32 cellular contexts compared by ENCODE assay signal in the genomic region with DNA sequence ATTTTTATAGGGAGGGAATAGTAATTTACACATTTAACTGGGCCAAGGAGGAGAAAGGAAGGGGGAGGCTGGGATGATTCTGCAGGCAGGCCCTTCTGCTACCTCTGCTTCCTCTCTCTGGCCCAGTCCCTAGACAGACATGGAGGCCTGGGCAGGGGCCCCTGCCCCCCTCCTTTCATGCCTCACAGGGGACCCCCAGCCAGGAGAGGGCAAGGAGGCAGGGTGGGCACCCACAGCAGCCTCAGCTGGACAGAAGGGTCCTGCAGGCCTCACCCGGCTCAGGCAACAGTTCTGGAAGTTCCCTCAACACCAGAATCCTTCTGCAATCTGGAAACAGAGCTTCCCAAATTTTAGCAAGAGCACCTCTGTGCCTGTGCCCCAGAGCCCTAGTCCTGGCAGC. TPM values are rescaled to one million over a fixed set of nuclear protein-coding genes. Genes with fewer than 3 reads are reported as not detected.
A peak's percentile ranks its signal among the peaks of the same experiment; 100 is the strongest.
DNase-seq lines count a peak whose midpoint lies in the region; ATAC-seq, FAIRE-seq and TF ChIP-seq lines count a peak whose summit lies in the region.
"Had no signal": no experiment of that assay in that cellular context is flagged by ENCODE, and none has a peak within 500 bp of the region (broad histone marks: within the 10 kb centered on the region; RNA-seq: fewer than 3 reads in every experiment).

No MANE protein-coding gene starts in this region.

- H3K9ac ChIP-seq in NT2/D1 (ENCODE audit: insufficient read length, low read depth): peak overlapping the region; percentile 46

- H3K27ac ChIP-seq in A549: peak overlapping the region in 1 of 2 experiments; percentile 90; a peak in 3 of 6 replicates
- no peak overlapping the region for H3K27ac ChIP-seq in pancreas
- H3K27ac ChIP-seq: testis had no signal

- POLR2A ChIA-PET in A549 (lab: Yijun Ruan, JAX): no interaction called here

- H3K4me1 ChIP-seq in A549 (peaks cover 26% of the 10 kb centered on the region), NT2/D1 (ENCODE audit: insufficient read depth, insufficient read length) (peaks cover 9% of the 10 kb centered on the region), pancreas (peaks cover 0 to 11% (median 0%) of the 10 kb centered on the region in 3 donors)

- no peak overlapping the region for H3K27ac Mint-ChIP-seq in endothelial cell (ENCODE audit: unreplicated experiment)
- H3K27ac Mint-ChIP-seq in nephron progenitor cell: no peak overlapping the region
- H3K27ac Mint-ChIP-seq in natural killer cell: no peak overlapping the region
- H3K27ac Mint-ChIP-seq: activated B cell treated with CpG ODN at 0.5 μM for 24 hours; activated CD4-positive, alpha-beta memory T cell treated with anti-CD3 and anti-CD28 coated beads, Interleukin-2, amount 10 ng/mL, durations not matched to agents 7 days and 5 days; activated naive CD8-positive, alpha-beta T cell; T-helper 2 cell treated with Interferon-gamma antibody and Interleukin-4, amounts not matched to agents 5 μg/mL and 100 μg/mL, for 36 hours had no signal

- peak overlapping the region; percentile 98 for H3K4me2 ChIP-seq in A549

- CTCF ChIA-PET in A549 (lab: Yijun Ruan, JAX): interaction anchor here (0.9 to 11.0 kb wide), 7 partner anchors 12 to 267 kb away, joined by 3 to 331 read pairs (median 53); no protein-coding TSS in a partner anchor

- no peaks in the 10 kb centered on the region for H3K9me3 Mint-ChIP-seq in endothelial cell (ENCODE audit: unreplicated experiment)
- no peaks in the 10 kb centered on the region for H3K9me3 Mint-ChIP-seq in nephron progenitor cell
- H3K9me3 Mint-ChIP-seq in natural killer cell: no peaks in the 10 kb centered on the region
- H3K9me3 Mint-ChIP-seq: activated B cell treated with CpG ODN at 0.5 μM for 24 hours; activated CD4-positive, alpha-beta memory T cell treated with anti-CD3 and anti-CD28 coated beads, Interleukin-2, amount 10 ng/mL, durations not matched to agents 7 days and 5 days; central memory CD8-positive, alpha-beta T cell; T-helper 2 cell treated with Interferon-gamma antibody and Interleukin-4, amounts not matched to agents 5 μg/mL and 100 μg/mL, for 36 hours had no signal

- H3K36me3 ChIP-seq in NT2/D1 (ENCODE audit: insufficient read depth, insufficient read length, low read length): no peaks in the 10 kb centered on the region
- H3K36me3 ChIP-seq in pancreas: no peaks in the 10 kb centered on the region
- H3K36me3 ChIP-seq: HAP-1 had no signal

- TF ChIP-seq POLR2A in A549 (IDR thresholded peaks at IDR 0.05; ENCODE audit: low read length): no peak

- H3K4me3 Mint-ChIP-seq in endothelial cell (ENCODE audit: unreplicated experiment) (peak overlapping the region; percentile 75), nephron progenitor cell (peak overlapping the region; percentile 67), natural killer cell (no peak overlapping the region)
- H3K4me3 Mint-ChIP-seq: activated B cell treated with CpG ODN at 0.5 μM for 24 hours; activated CD4-positive, alpha-beta memory T cell treated with anti-CD3 and anti-CD28 coated beads, Interleukin-2, amount 10 ng/mL, durations not matched to agents 7 days and 5 days; activated naive CD8-positive, alpha-beta T cell; central memory CD8-positive, alpha-beta T cell; T-helper 2 cell treated with Interferon-gamma antibody and Interleukin-4, amounts not matched to agents 5 μg/mL and 100 μg/mL, for 36 hours had no signal

- DNase-seq in A549 (ENCODE audit: low read depth in 1 of 2, low spot score in 1 of 2): no peak
- DNase-seq in NT2/D1 (ENCODE audit: low read depth, low spot score): no peak
- DNase-seq in endothelial cell (ENCODE audit: low spot score): no peak
- DNase-seq in nephron progenitor cell: no peak
- DNase-seq in natural killer cell: no peak
- DNase-seq in activated CD4-positive, alpha-beta T cell treated with anti-CD3 and anti-CD28 coated beads, Interleukin-2, amount 50 U/mL, for 4 hours: no peak
- no peak for DNase-seq in NCI-H1694 (lab: John Stamatoyannopoulos, UW)
- no peak for DNase-seq in pancreas
- DNase-seq: activated B cell treated with CpG ODN at 0.5 μM for 24 hours; activated CD4-positive, alpha-beta memory T cell treated with anti-CD3 and anti-CD28 coated beads, Interleukin-2, amount 10 ng/mL, durations not matched to agents 7 days and 5 days; C1 segment of cervical spinal cord; hypothalamus; Karpas-422; NCI-H1048; NCI-H1930; NCI-H526 treated with DMSO at 0.1 percent for 48 hours; occipital lobe; retina; stimulated activated CD4-positive, alpha-beta T cell treated with anti-CD3 and anti-CD28 coated beads, Interleukin-12 subunit alpha, Interleukin-12 subunit beta, amount 100 ng/mL, for 4 hours; stimulated activated CD4-positive, alpha-beta T cell treated with anti-CD3 and anti-CD28 coated beads, Interleukin-4, amount 100 ng/mL, for 24 hours; stimulated activated naive CD4-positive, alpha-beta T cell; testis had no signal

- H3K4me1 Mint-ChIP-seq in endothelial cell (ENCODE audit: unreplicated experiment) (peaks cover 31% of the 10 kb centered on the region), nephron progenitor cell (peaks cover 40% of the 10 kb centered on the region), natural killer cell (peaks cover 12 to 29% of the 10 kb centered on the region in 2 donors)

- H3K27me3 ChIP-seq in NT2/D1 (ENCODE audit: insufficient read depth, insufficient read length) (peaks cover 28% of the 10 kb centered on the region), pancreas (no peaks in the 10 kb centered on the region)
- H3K27me3 ChIP-seq: testis had no signal

- WGBS in A549 (ENCODE audit: missing lambda C conversion rate): 100% methylated on average over 1 of the region's 1 CpG
- WGBS in pancreas, 2 donors: 66 to 82% methylated on average over 1 of the region's 1 CpG

- TF ChIP-seq CTCF in A549 (IDR thresholded peaks at IDR 0.05) (no peak), endothelial cell (IDR thresholded peaks at IDR 0.05; ENCODE audit: unreplicated experiment) (no peak), nephron progenitor cell (IDR thresholded peaks at IDR 0.05) (no peak), natural killer cell (IDR thresholded peaks at IDR 0.05) (no peak), pancreas (IDR thresholded peaks at IDR 0.05) (no peak)

- H3K27me3 Mint-ChIP-seq in endothelial cell (ENCODE audit: unreplicated experiment): peaks cover 14% of the 10 kb centered on the region
- H3K27me3 Mint-ChIP-seq in nephron progenitor cell (ENCODE audit: low read depth, poor library complexity): peaks cover 34% of the 10 kb centered on the region
- no peaks in the 10 kb centered on the region for H3K27me3 Mint-ChIP-seq in natural killer cell (ENCODE audit: low read depth in 2 of 2)
- H3K27me3 Mint-ChIP-seq: activated B cell treated with CpG ODN at 0.5 μM for 24 hours; activated CD4-positive, alpha-beta memory T cell treated with anti-CD3 and anti-CD28 coated beads, Interleukin-2, amount 10 ng/mL, durations not matched to agents 7 days and 5 days; activated naive CD8-positive, alpha-beta T cell; central memory CD8-positive, alpha-beta T cell had no signal

- H3K9me3 ChIP-seq in A549 (no peaks in the 10 kb centered on the region), NT2/D1 (ENCODE audit: insufficient read depth, low read length) (no peaks in the 10 kb centered on the region), pancreas (no peaks in the 10 kb centered on the region)
- H3K9me3 ChIP-seq: HAP-1, testis had no signal

- H3K4me3 ChIP-seq in A549: no peak overlapping the region; the same call in 2 of the 3 replicates
- H3K4me3 ChIP-seq in NT2/D1 (ENCODE audit: insufficient read length, low read depth): no peak overlapping the region
- H3K4me3 ChIP-seq in pancreas: no peak overlapping the region
- H3K4me3 ChIP-seq: GM12878, lung, testis had no signal

- no peak for FAIRE-seq in A549 (lab: Jason Lieb, UNC)
- FAIRE-seq in pancreas (lab: Jason Lieb, UNC): no peak
- FAIRE-seq: astrocyte, frontal cortex, GM12878 had no signal

- H3K36me3 Mint-ChIP-seq in endothelial cell (ENCODE audit: low read depth, unreplicated experiment) (peaks cover 30% of the 10 kb centered on the region), nephron progenitor cell (ENCODE audit: low read depth) (no peaks in the 10 kb centered on the region), natural killer cell (no peaks in the 10 kb centered on the region)

- no peak for TF ChIP-seq EP300 in A549 (IDR thresholded peaks at IDR 0.05)

- no peak for ATAC-seq in A549
- no peak for ATAC-seq in natural killer cell
- no peak for ATAC-seq in pancreas
- ATAC-seq: esophagus mucosa, GM12878, SK-N-SH treated with all-trans-retinoic acid at 6 μM for 48 hours had no signal

- TF ChIP-seq RAD21 in A549 (conservative IDR thresholded peaks at IDR 0.05 in 1 of 2, IDR thresholded peaks at IDR 0.05 in 1 of 2): no peak

- intact Hi-C loops in natural killer cell (cut with micrococcal nuclease) (no loop called here), pancreas (cut with DNase I) (no loop called here)

TF ChIP-seq in A549, 52 proteins besides CTCF, POLR2A, EP300 and RAD21 (continues in another document):
- TF ChIP-seq HOXB13 (CRISPR knock-in tag; IDR thresholded peaks at IDR 0.05; ENCODE audit: low read depth) (no peak), GATA3 (IDR thresholded peaks at IDR 0.05; ENCODE audit: borderline replicate concordance) (no peak), ZNF302 (CRISPR knock-in tag; IDR thresholded peaks at IDR 0.05) (no peak), HEYL (CRISPR knock-in tag; IDR thresholded peaks at IDR 0.05) (no peak), NFE2L2 (conservative IDR thresholded peaks at IDR 0.05; ENCODE audit: low read length) (no peak), ESRRA (IDR thresholded peaks at IDR 0.05; ENCODE audit: borderline replicate concordance, low read length) (no peak), CBX8 (IDR thresholded peaks at IDR 0.05) (no peak), FOSL2 (IDR thresholded peaks at IDR 0.05) (no peak), FOSL2 (CRISPR knock-in tag; IDR thresholded peaks at IDR 0.05) (no peak)
- TF ChIP-seq, protein P1, sequence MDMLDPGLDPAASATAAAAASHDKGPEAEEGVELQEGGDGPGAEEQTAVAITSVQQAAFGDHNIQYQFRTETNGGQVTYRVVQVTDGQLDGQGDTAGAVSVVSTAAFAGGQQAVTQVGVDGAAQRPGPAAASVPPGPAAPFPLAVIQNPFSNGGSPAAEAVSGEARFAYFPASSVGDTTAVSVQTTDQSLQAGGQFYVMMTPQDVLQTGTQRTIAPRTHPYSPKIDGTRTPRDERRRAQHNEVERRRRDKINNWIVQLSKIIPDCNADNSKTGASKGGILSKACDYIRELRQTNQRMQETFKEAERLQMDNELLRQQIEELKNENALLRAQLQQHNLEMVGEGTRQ (IDR thresholded peaks at IDR 0.05): no peak

RNA-seq across cellular contexts. Expression of a gene that starts 8.7 kb away (rescaled TPM):
- polyA plus RNA-seq in A549 (2011; rRNA removed) (7.7 and 10.0 TPM in 2 replicates), A549 (2017; fragmentation: RNase III; extraction: RNeasy Plus Mini Kit Qiagen cat#74134 plus additional on column Dnase treatment) (15.2 to 16.4 TPM (median 15.7 TPM) in 3 replicates), pancreas (10 to 100 TPM; 16.9 to 22.4 TPM)
- polyA plus RNA-seq in A549 (2012; cell fraction: cytosol; rRNA removed): 21.4 and 21.7 TPM in 2 replicates
- polyA plus RNA-seq in A549 (2012; cell fraction: nucleus; rRNA removed): 75.5 and 149 TPM in 2 replicates
- polyA minus RNA-seq in A549 (2011; rRNA and poly(A)+ RNA removed): 13.2 and 14.6 TPM in 2 replicates
- total RNA-seq in endothelial cell (ENCODE audit: unreplicated experiment) (155 TPM), natural killer cell (100 to 1,000 TPM; 125 to 141 (median 126) TPM), pancreas (10 to 100 TPM in 1 of 6 donors, 1 to 10 TPM in 5; 3.1 to 17.3 (median 6.1) TPM)
